In genomic region chr9:101165131-101165530, GRCh38 we compare ENCODE assay signal across 13 cellular contexts.
DNase-seq lines count a peak whose midpoint lies in the region; ATAC-seq lines count a peak whose summit lies in the region.
"Had no signal": no experiment of that assay in that cellular context is flagged by ENCODE, and none has a peak within 500 bp of the region (broad histone marks: within the 10 kb centered on the region; RNA-seq: fewer than 3 reads in every experiment).

No MANE protein-coding gene starts in this region.

- peak overlapping the region; percentile 41 for H3K27ac ChIP-seq in temporal lobe (ENCODE audit: low read depth, low read length)
- H3K27ac ChIP-seq: A549, C4-2B, GM23248, HL-60 had no signal

- DNase-seq in kidney tubule cell (ENCODE audit: low spot score): peak; percentile 9
- DNase-seq in NCI-H2029 (lab: John Stamatoyannopoulos, UW): no peak
- DNase-seq: BE2C; CD4-positive, alpha-beta memory T cell; GM23248 had no signal

- ATAC-seq in GM18870 (IDR thresholded peaks at IDR 0.05; ENCODE audit: unreplicated experiment) (peak; percentile 42), HG03354 (IDR thresholded peaks at IDR 0.05; ENCODE audit: poor library complexity, severe bottlenecking, unreplicated experiment) (peak; percentile 49), HG03469 (IDR thresholded peaks at IDR 0.05; ENCODE audit: unreplicated experiment) (no peak)
- ATAC-seq: A549, K562 had no signal
